Comparison of ENCODE assay signal across 8 cellular contexts in the genomic region with DNA sequence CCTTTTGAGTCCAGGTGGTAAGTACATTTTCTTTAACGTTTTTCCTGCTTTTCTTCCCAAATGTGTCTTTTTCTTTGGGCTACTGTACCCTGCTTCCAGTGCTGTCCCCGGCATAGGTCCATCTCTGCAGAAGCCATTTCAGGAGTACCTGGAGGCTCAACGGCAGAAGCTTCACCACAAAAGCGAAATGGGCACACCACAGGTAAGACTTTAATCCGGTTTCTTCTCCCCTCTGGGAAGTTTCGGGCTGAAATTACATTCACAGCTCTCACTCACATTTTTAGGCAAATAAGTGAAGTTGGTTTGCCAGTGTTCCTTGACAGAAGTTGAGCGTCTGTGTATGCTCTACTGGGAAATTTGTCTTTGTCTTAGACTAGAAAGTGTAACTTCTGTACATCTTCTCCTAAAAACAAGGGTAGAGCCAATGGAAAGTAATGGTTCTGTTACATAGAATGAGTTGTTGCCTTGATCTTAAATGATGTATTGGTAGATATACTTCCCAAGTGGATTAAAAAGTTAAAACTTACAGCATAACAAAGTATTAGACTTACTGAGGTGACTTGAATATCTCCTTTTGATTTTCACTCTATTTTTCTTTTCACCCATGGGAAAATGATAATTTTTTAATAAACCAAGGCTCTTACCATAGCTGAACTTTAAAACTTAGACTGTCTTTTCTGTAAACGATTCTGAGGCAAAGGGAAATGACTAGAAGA. TPM values are rescaled to one million over a fixed set of nuclear protein-coding genes. Genes with fewer than 3 reads are reported as not detected.
DNase-seq lines count a peak whose midpoint lies in the region; ATAC-seq, FAIRE-seq and TF ChIP-seq lines count a peak whose summit lies in the region.

No MANE protein-coding gene starts in this region.

- TF ChIP-seq CTCF in GM23338 (conservative IDR thresholded peaks at IDR 0.05; ENCODE audit: low read depth in 2 of 2) (no peak), D721Med (IDR thresholded peaks at IDR 0.05; ENCODE audit: insufficient read depth, missing control alignments) (no peak)

- H4K5ac ChIP-seq in mesendoderm (ENCODE audit: low read length): no peak overlapping the region

- peak overlapping the region; percentile 93 for H3K9ac ChIP-seq in mesendoderm (ENCODE audit: low read length)

- H3K27ac Mint-ChIP-seq in GM23338: peak overlapping the region; percentile 100
- H3K27ac Mint-ChIP-seq in central memory CD8-positive, alpha-beta T cell (ENCODE audit: low read depth): peak overlapping the region; percentile 97

- H3K79me2 ChIP-seq in GM23338 (replicated peaks; ENCODE audit: insufficient read depth): peaks cover 34% of the 10 kb centered on the region
- H3K79me2 ChIP-seq in mesendoderm (ENCODE audit: control insufficient read depth, insufficient read depth, low read length): peaks cover 23% of the 10 kb centered on the region

- H2BK120ac ChIP-seq in mesendoderm (ENCODE audit: low read depth, low read length): no peak overlapping the region

- H3K36me3 Mint-ChIP-seq in GM23338 (ENCODE audit: low read depth): peaks cover 57% of the 10 kb centered on the region
- peaks cover 51% of the 10 kb centered on the region for H3K36me3 Mint-ChIP-seq in central memory CD8-positive, alpha-beta T cell (ENCODE audit: insufficient read depth)

- no peak overlapping the region for H3K4ac ChIP-seq in mesendoderm (ENCODE audit: low read depth, low read length)

- H3K4me1 Mint-ChIP-seq in GM23338: peaks cover 20% of the 10 kb centered on the region
- H3K4me1 Mint-ChIP-seq in central memory CD8-positive, alpha-beta T cell: peaks cover 64% of the 10 kb centered on the region

- H3K27ac ChIP-seq in GM23338 (ENCODE audit: low read depth) (peak overlapping the region; percentile 94), mesendoderm (ENCODE audit: low read depth, low read length) (peak overlapping the region; percentile 58), aorta (ENCODE audit: low read depth in 1 of 2, low read length in 2 of 2) (peak overlapping the region; percentile 96 to 97)

- no peaks in the 10 kb centered on the region for H3K79me1 ChIP-seq in mesendoderm (ENCODE audit: low read length)

- intact Hi-C loops in aorta (cut with DNase I): no loop called here

- peaks cover 48% of the 10 kb centered on the region for H3K27me3 Mint-ChIP-seq in GM23338 (ENCODE audit: insufficient read depth, low read depth, poor library complexity)
- H3K27me3 Mint-ChIP-seq in central memory CD8-positive, alpha-beta T cell: no peaks in the 10 kb centered on the region

- ATAC-seq in GM23338: 0 out of 3 replicates have a peak, but pooled peaks have one; percentile 2
- ATAC-seq in central memory CD8-positive, alpha-beta T cell (replicated peaks; ENCODE audit: extremely low read depth, poor library complexity, severe bottlenecking): peak; percentile 14
- no peak for ATAC-seq in aorta (ENCODE audit: low FRiP score)
- no peak for ATAC-seq in HG02759 (IDR thresholded peaks at IDR 0.05; ENCODE audit: unreplicated experiment)

- peak overlapping the region; percentile 69 for H3K4me3 ChIP-seq in GM23338
- H3K4me3 ChIP-seq in mesendoderm (ENCODE audit: low read length): peak overlapping the region; percentile 87
- peak overlapping the region; percentile 96 to 100 for H3K4me3 ChIP-seq in aorta (ENCODE audit: low read length in 2 of 2)

- no peaks in the 10 kb centered on the region for H3K27me3 ChIP-seq in GM23338 (ENCODE audit: insufficient read depth)
- no peaks in the 10 kb centered on the region for H3K27me3 ChIP-seq in mesendoderm (ENCODE audit: insufficient read depth, low read length, poor library complexity)
- H3K27me3 ChIP-seq in aorta (ENCODE audit: control insufficient read depth in 1 of 2, insufficient read depth in 2 of 2, low read length in 1 of 2): no peaks in the 10 kb centered on the region

- H2AFZ ChIP-seq in GM23338: no peak overlapping the region

- no peaks in the 10 kb centered on the region for H3K4me1 ChIP-seq in GM23338 (ENCODE audit: insufficient read depth)
- H3K4me1 ChIP-seq in mesendoderm (ENCODE audit: control insufficient read depth, low read depth, low read length): no peaks in the 10 kb centered on the region
- no peaks in the 10 kb centered on the region for H3K4me1 ChIP-seq in aorta (ENCODE audit: control insufficient read depth in 1 of 2, insufficient read depth in 2 of 2, low read length in 2 of 2)

- H3K36me3 ChIP-seq in GM23338 (ENCODE audit: insufficient read depth): peaks cover 7% of the 10 kb centered on the region; the same call in 1 of the 2 replicates
- H3K36me3 ChIP-seq in mesendoderm (ENCODE audit: control insufficient read depth, insufficient read depth, low read length): no peaks in the 10 kb centered on the region
- H3K36me3 ChIP-seq in aorta (ENCODE audit: control insufficient read depth in 1 of 2, insufficient read depth in 2 of 2, low read length in 1 of 2): no peaks in the 10 kb centered on the region

- 0 out of 2 replicates have a peak, but pooled peaks cover 8% of the 10 kb centered on the region for H3F3A ChIP-seq in GM23338 (replicated peaks; ENCODE audit: low read depth)

- no peak overlapping the region for H4K8ac ChIP-seq in mesendoderm (ENCODE audit: low read depth, low read length)

- peak overlapping the region; percentile 69 for H3K18ac ChIP-seq in mesendoderm (ENCODE audit: low read length)

- peaks cover 15% of the 10 kb centered on the region; the same call in 2 of the 3 replicates for H3K9me3 Mint-ChIP-seq in GM23338
- no peaks in the 10 kb centered on the region for H3K9me3 Mint-ChIP-seq in central memory CD8-positive, alpha-beta T cell

- no peaks in the 10 kb centered on the region for H4K20me1 ChIP-seq in GM23338 (replicated peaks; ENCODE audit: insufficient read depth)

- DNase-seq in GM23338 (ENCODE audit: low spot score): no peak
- DNase-seq in RCC 7860 (ENCODE audit: low spot score): peak; percentile 52
- no peak for DNase-seq in central memory CD8-positive, alpha-beta T cell (ENCODE audit: low spot score in 2 of 2)
- peak; percentile 60 for DNase-seq in mesendoderm
- no peak for DNase-seq in aorta
- no peak for DNase-seq in D721Med (ENCODE audit: insufficient read length, low spot score)
- DNase-seq in D341Med (ENCODE audit: low spot score): no peak

- no CpG with 5 or more reads among the region's 8 CpGs for WGBS in mesendoderm (ENCODE audit: extremely low coverage, insufficient coverage, low lambda C conversion rate)
- WGBS in aorta, 2 donors: 0 to 1% methylated on average over 8 of the region's 8 CpGs

- H3K56ac ChIP-seq in mesendoderm (ENCODE audit: low read length): peak overlapping the region; percentile 92

- no peak overlapping the region for H3K23ac ChIP-seq in mesendoderm (ENCODE audit: low read length)

- peak overlapping the region; percentile 64 for H3K4me2 ChIP-seq in GM23338
- H3K4me2 ChIP-seq in mesendoderm (ENCODE audit: low read length): peak overlapping the region; percentile 51

- no peaks in the 10 kb centered on the region for H3K9me2 ChIP-seq in GM23338 (ENCODE audit: insufficient read depth)

- no peak overlapping the region for H2AK5ac ChIP-seq in mesendoderm (ENCODE audit: low read length)

- no peak overlapping the region for H2BK5ac ChIP-seq in mesendoderm (ENCODE audit: low read length)

- no peak overlapping the region for H2BK15ac ChIP-seq in mesendoderm (replicated peaks; ENCODE audit: low read depth)

- FAIRE-seq in RCC 7860 (lab: Jason Lieb, UNC): no peak
- FAIRE-seq in D721Med (lab: Jason Lieb, UNC): no peak

- no peaks in the 10 kb centered on the region for H3K9me3 ChIP-seq in aorta (ENCODE audit: control insufficient read depth, low read length)

- H3K4me3 Mint-ChIP-seq in GM23338: peak overlapping the region; percentile 99
- peak overlapping the region; percentile 96 for H3K4me3 Mint-ChIP-seq in central memory CD8-positive, alpha-beta T cell

TF ChIP-seq in GM23338, 12 proteins besides CTCF, POLR2A, EP300 and RAD21 (continues in another document):
- no peak for TF ChIP-seq CREB1 (CRISPR knock-in tag; IDR thresholded peaks at IDR 0.05; ENCODE audit: low read depth)
- TF ChIP-seq, protein P1, sequence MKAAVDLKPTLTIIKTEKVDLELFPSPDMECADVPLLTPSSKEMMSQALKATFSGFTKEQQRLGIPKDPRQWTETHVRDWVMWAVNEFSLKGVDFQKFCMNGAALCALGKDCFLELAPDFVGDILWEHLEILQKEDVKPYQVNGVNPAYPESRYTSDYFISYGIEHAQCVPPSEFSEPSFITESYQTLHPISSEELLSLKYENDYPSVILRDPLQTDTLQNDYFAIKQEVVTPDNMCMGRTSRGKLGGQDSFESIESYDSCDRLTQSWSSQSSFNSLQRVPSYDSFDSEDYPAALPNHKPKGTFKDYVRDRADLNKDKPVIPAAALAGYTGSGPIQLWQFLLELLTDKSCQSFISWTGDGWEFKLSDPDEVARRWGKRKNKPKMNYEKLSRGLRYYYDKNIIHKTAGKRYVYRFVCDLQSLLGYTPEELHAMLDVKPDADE (IDR thresholded peaks at IDR 0.05): no peak
- 0 out of 2 replicates have a peak, but pooled peaks have one; percentile 0 for TF ChIP-seq NANOG (IDR thresholded peaks at IDR 0.05; ENCODE audit: borderline replicate concordance)

RNA-seq across cellular contexts. Expression of a gene that starts 54.4 kb away (rescaled TPM):
- 13.8 and 17.6 TPM in 2 replicates for total RNA-seq in GM23338 (2014; rRNA removed; shearing (Covaris generic))
- polyA plus RNA-seq in GM23338 (2016; fragmentation: Nextera tagmentation; extraction: Ambion mirVana) (10.1 and 11.6 TPM in 2 replicates), aorta (1 to 10 TPM; 6.6 to 8.4 TPM)
- 14.9 TPM for polyA plus RNA-seq in mesendoderm (2013, experiment 1 of 2)
- 15.1 TPM for polyA plus RNA-seq in mesendoderm (2013, experiment 2 of 2)
- 10 to 100 TPM in 1 of 2 donors, 1 to 10 TPM in 1; 9.4 to 12.0 TPM for total RNA-seq in aorta

RNA-seq across cellular contexts. Expression of a gene that starts 54.6 kb away (rescaled TPM):
- 15.1 and 19.5 TPM in 2 replicates for total RNA-seq in GM23338 (2014; rRNA removed; shearing (Covaris generic))
- polyA plus RNA-seq in GM23338 (2016; fragmentation: Nextera tagmentation; extraction: Ambion mirVana): 20.4 and 21.7 TPM in 2 replicates
- 13.3 TPM for polyA plus RNA-seq in mesendoderm (2013, experiment 1 of 2)
- 13.3 TPM for polyA plus RNA-seq in mesendoderm (2013, experiment 2 of 2)
- total RNA-seq in aorta: 10 to 100 TPM; 40.9 to 51.0 TPM
- polyA plus RNA-seq in aorta: 10 to 100 TPM in 1 of 2 donors, 1 to 10 TPM in 1; 9.6 to 10.4 TPM

Comparison
In these comparisons a context has a peak if more than half of its experiments do, and no peak if none do; other contexts are left out.
1. ATAC-seq: peak in GM23338 (single experiment) and central memory CD8-positive, alpha-beta T cell (single experiment); none in aorta (single experiment) and HG02759 (single experiment).
2. DNase-seq: peak in RCC 7860 (single experiment) and mesendoderm (single experiment); none in GM23338 (single experiment), central memory CD8-positive, alpha-beta T cell (0 of 2), aorta (0 of 2), D721Med (single experiment) and D341Med (single experiment).
3. Peak in every context shown above with its lines, with median percentiles within 50 percentile points of each other: H3K27ac ChIP-seq and H3K4me3 ChIP-seq.